Comparison of ENCODE assay signal across 26 cellular contexts in genomic region chr4:45770958-45771357, GRCh38.
DNase-seq lines count a peak whose midpoint lies in the region; ATAC-seq, FAIRE-seq and TF ChIP-seq lines count a peak whose summit lies in the region.
"Had no signal": no experiment of that assay in that cellular context is flagged by ENCODE, and none has a peak within 500 bp of the region (broad histone marks: within the 10 kb centered on the region; RNA-seq: fewer than 3 reads in every experiment).

No MANE protein-coding gene starts in this region.

- ATAC-seq in A549 (no peak), GM23338 (no peak), IMR-90 (ENCODE audit: low read depth) (no peak), PC-3 (no peak)
- ATAC-seq: CD8-positive, alpha-beta T cell; GM12878 had no signal

- H3K23ac ChIP-seq in IMR-90 (ENCODE audit: low read depth, low read length) (no peak overlapping the region), H1 (ENCODE audit: insufficient read length) (no peak overlapping the region)

- H4K8ac ChIP-seq in IMR-90 (ENCODE audit: low read depth in 2 of 2, low read length in 2 of 2), result no peak overlapping the region
- no peak overlapping the region for H4K8ac ChIP-seq in H1 (ENCODE audit: extremely low read depth, insufficient read depth, low read length)

- H3K4me3 Mint-ChIP-seq in GM23338, result no peak overlapping the region
- H3K4me3 Mint-ChIP-seq: B cell; CD4-positive, alpha-beta T cell; CD8-positive, alpha-beta T cell had no signal

- no TSS peak for BruUV-seq in IMR-90 (replicated peaks; lab: Mats Ljungman, UMichigan)
- BruUV-seq in PC-3 (replicated peaks; lab: Mats Ljungman, UMichigan), result no TSS peak

- TF ChIP-seq POLR2A in A549 (IDR thresholded peaks at IDR 0.05; ENCODE audit: low read length) (no peak), IMR-90 (IDR thresholded peaks at IDR 0.05; ENCODE audit: low read depth, low read length) (no peak), H1 (IDR thresholded peaks at IDR 0.05; ENCODE audit: control extremely low read depth in 1 of 2, low read depth in 2 of 2, low read length in 2 of 2) (no peak)

- H4K20me1 ChIP-seq in GM23338 (replicated peaks; ENCODE audit: insufficient read depth) (no peaks in the 10 kb centered on the region), IMR-90 (ENCODE audit: insufficient read depth, low read length) (no peaks in the 10 kb centered on the region), H1 (replicated peaks in 1 of 2; ENCODE audit: control insufficient read depth in 1 of 2, insufficient read depth in 2 of 2, low read length in 2 of 2) (no peaks in the 10 kb centered on the region), PC-3 (ENCODE audit: low read length) (no peaks in the 10 kb centered on the region)
- H4K20me1 ChIP-seq: BLaER1 treated with 17β-estradiol and CSF1 and Interleukin-3, amounts not matched to agents 10 nM and 100 nM had no signal

- H3K9me3 ChIP-seq in A549, result no peaks in the 10 kb centered on the region
- no peaks in the 10 kb centered on the region for H3K9me3 ChIP-seq in IMR-90 (ENCODE audit: control insufficient read depth, insufficient read depth, low read length)
- H3K9me3 ChIP-seq in H1 (ENCODE audit: insufficient read depth in 2 of 2, low read depth in 1 of 2, low read length in 1 of 2), result no peaks in the 10 kb centered on the region
- H3K9me3 ChIP-seq in PC-3 (ENCODE audit: low read length), result no peaks in the 10 kb centered on the region
- H3K9me3 ChIP-seq: BLaER1 treated with 17β-estradiol and CSF1 and Interleukin-3, amounts not matched to agents 10 nM and 100 nM; Caco-2 had no signal

- in situ Hi-C loops in IMR-90 (cut with MboI; ENCODE audit: low sequenced_read_pairs), result no loop called here

- no peak overlapping the region for H3K27ac Mint-ChIP-seq in GM23338
- H3K27ac Mint-ChIP-seq: B cell; CD4-positive, alpha-beta T cell; CD8-positive, alpha-beta T cell had no signal

- intact Hi-C loops in IMR-90 (cut with micrococcal nuclease) (no loop called here), PC-3 (cut with micrococcal nuclease) (no loop called here)

- H3K4me1 Mint-ChIP-seq in GM23338, result no peaks in the 10 kb centered on the region
- H3K4me1 Mint-ChIP-seq: B cell had no signal

- H3K4me2 ChIP-seq in A549, result no peak overlapping the region
- H3K4me2 ChIP-seq in GM23338, result 0 out of 2 replicates have a peak overlapping the region, but pooled peaks have one; percentile 20
- no peak overlapping the region for H3K4me2 ChIP-seq in IMR-90 (ENCODE audit: low read depth, low read length)
- no peak overlapping the region for H3K4me2 ChIP-seq in H1 (ENCODE audit: insufficient read depth in 1 of 2, low read depth in 2 of 2, low read length in 2 of 2)
- no peak overlapping the region for H3K4me2 ChIP-seq in PC-3 (ENCODE audit: low read length)
- H3K4me2 ChIP-seq: BLaER1 treated with 17β-estradiol and CSF1 and Interleukin-3, amounts not matched to agents 10 nM and 100 nM had no signal

- H3K9me2 ChIP-seq in GM23338 (ENCODE audit: insufficient read depth) (no peaks in the 10 kb centered on the region), PC-3 (replicated peaks; ENCODE audit: low read length) (no peaks in the 10 kb centered on the region)

- H3K36me3 ChIP-seq in GM23338 (ENCODE audit: insufficient read depth) (no peaks in the 10 kb centered on the region), IMR-90 (ENCODE audit: control insufficient read depth, insufficient read depth, low read length) (no peaks in the 10 kb centered on the region), H1 (ENCODE audit: control insufficient read depth in 2 of 4, insufficient read depth in 4 of 4, low read length in 3 of 4) (no peaks in the 10 kb centered on the region), PC-3 (ENCODE audit: low read depth, low read length) (no peaks in the 10 kb centered on the region)
- H3K36me3 ChIP-seq: BLaER1 treated with 17β-estradiol and CSF1 and Interleukin-3, amounts not matched to agents 10 nM and 100 nM had no signal

- DNase-seq in A549 (ENCODE audit: low read depth in 1 of 2, low spot score in 1 of 2) (no peak), GM23338 (ENCODE audit: low spot score) (peak; percentile 4), IMR-90 (no peak), H1 (ENCODE audit: low read depth in 1 of 2, low spot score in 2 of 2) (no peak), PC-3 (no peak), GM10248 (ENCODE audit: extremely low spot score) (no peak), ecto neural progenitor cell (ENCODE audit: low spot score) (no peak)
- no peak for DNase-seq in stimulated activated CD4-positive, alpha-beta T cell treated with anti-CD3 and anti-CD28 coated beads, Interleukin-4, amount 100 ng/mL, for 1 hour
- DNase-seq: 8988T; AML-193; Caco-2; Calu3; CD4-positive, alpha-beta T cell; CD8-positive, alpha-beta T cell; DMS79 treated with DMSO at 0.1 percent for 48 hours; GF-D8 had no signal

- H3K79me2 ChIP-seq in GM23338 (replicated peaks; ENCODE audit: insufficient read depth), result no peaks in the 10 kb centered on the region
- H3K79me2 ChIP-seq in H1 (ENCODE audit: control insufficient read depth in 1 of 2, insufficient read depth in 2 of 2, low read length in 2 of 2), result no peaks in the 10 kb centered on the region
- H3K79me2 ChIP-seq in PC-3 (ENCODE audit: low read length), result no peaks in the 10 kb centered on the region

- no peak overlapping the region for H3K4ac ChIP-seq in IMR-90 (ENCODE audit: low read depth, low read length)
- no peak overlapping the region for H3K4ac ChIP-seq in H1 (replicated peaks; ENCODE audit: insufficient read length, low read depth, low read length)

- no peak overlapping the region for H3K14ac ChIP-seq in IMR-90 (replicated peaks; ENCODE audit: low read depth, low read length)
- no peak overlapping the region for H3K14ac ChIP-seq in H1 (ENCODE audit: insufficient read length)

- H2BK20ac ChIP-seq in IMR-90 (ENCODE audit: low read depth, low read length), result no peak overlapping the region
- H2BK20ac ChIP-seq in H1 (ENCODE audit: low read length), result no peak overlapping the region

- dilution Hi-C loops in IMR-90 (cut with HindIII; ENCODE audit: low sequenced_read_pairs, unreplicated experiment), result no loop called here

- POLR2A ChIA-PET in A549 (lab: Yijun Ruan, JAX), result no interaction called here
- POLR2A ChIA-PET in IMR-90 (lab: Charles Lee; ENCODE audit: unreplicated experiment), result no interaction called here
- POLR2A ChIA-PET in H1 (lab: Charles Lee; ENCODE audit: partially characterized antibody), result no interaction called here
- POLR2A ChIA-PET in PC-3 (lab: Charles Lee; ENCODE audit: unreplicated experiment), result no interaction called here
- POLR2A ChIA-PET in GM10248 (lab: Yijun Ruan, JAX), result no interaction called here

- no peak overlapping the region for H2BK12ac ChIP-seq in H1 (ENCODE audit: low read depth, low read length)

- FAIRE-seq in A549 (lab: Jason Lieb, UNC), result no peak
- FAIRE-seq in H1 (lab: Jason Lieb, UNC), result no peak
- FAIRE-seq: A204.1, D721Med, G401.6, GM12878, GM12892, GM18507, GM19239 had no signal

- no peak overlapping the region for H4K91ac ChIP-seq in IMR-90 (ENCODE audit: insufficient read depth, low read depth, low read length)
- H4K91ac ChIP-seq in H1 (replicated peaks; ENCODE audit: insufficient read length, low read length), result no peak overlapping the region

- H3K9ac ChIP-seq in IMR-90 (ENCODE audit: low read depth, low read length), result no peak overlapping the region
- no peak overlapping the region for H3K9ac ChIP-seq in H1 (replicated peaks in 1 of 4; ENCODE audit: extremely low read depth in 1 of 4, low read depth in 3 of 4, low read length in 3 of 4)
- H3K9ac ChIP-seq in PC-3 (ENCODE audit: low read length), result no peak overlapping the region
- H3K9ac ChIP-seq: BLaER1 treated with 17β-estradiol and CSF1 and Interleukin-3, amounts not matched to agents 10 nM and 100 nM had no signal

- no peaks in the 10 kb centered on the region for H3K9me1 ChIP-seq in IMR-90 (ENCODE audit: insufficient read depth, low read length)

- H3K4me1 ChIP-seq in A549 (no peaks in the 10 kb centered on the region), GM23338 (ENCODE audit: insufficient read depth) (peaks cover 6% of the 10 kb centered on the region; the same call in 1 of the 2 replicates), IMR-90 (ENCODE audit: control insufficient read depth, insufficient read depth, low read length) (no peaks in the 10 kb centered on the region), H1 (replicated peaks in 1 of 4; ENCODE audit: control insufficient read depth in 3 of 4, insufficient read depth in 4 of 4, low read length in 3 of 4) (no peaks in the 10 kb centered on the region), PC-3 (ENCODE audit: insufficient read depth, low read length) (no peaks in the 10 kb centered on the region)
- H3K4me1 ChIP-seq: BLaER1 treated with 17β-estradiol and CSF1 and Interleukin-3, amounts not matched to agents 10 nM and 100 nM; Caco-2 had no signal

- H3K23me2 ChIP-seq in H1 (ENCODE audit: low read depth, low read length), result no peaks in the 10 kb centered on the region

- H3K27ac ChIP-seq in A549 (no peak overlapping the region), GM23338 (ENCODE audit: low read depth) (no peak overlapping the region), IMR-90 (ENCODE audit: insufficient read depth, low read length) (no peak overlapping the region), H1 (ENCODE audit: low read depth, low read length) (no peak overlapping the region), PC-3 (ENCODE audit: low read length) (no peak overlapping the region)
- H3K27ac ChIP-seq: BLaER1 treated with 17β-estradiol and CSF1 and Interleukin-3, amounts not matched to agents 10 nM and 100 nM; C4-2B had no signal

- no peak overlapping the region for H4K5ac ChIP-seq in IMR-90 (ENCODE audit: low read depth, low read length)
- H4K5ac ChIP-seq in H1 (ENCODE audit: insufficient read length, low read depth, low read length), result no peak overlapping the region

- CTCF ChIA-PET in A549 (lab: Yijun Ruan, JAX) (no interaction called here), IMR-90 (lab: Yijun Ruan, JAX) (interaction anchor here (0.6 kb wide), 1 partner anchor 437 kb away, joined by 3 read pairs; no protein-coding TSS in a partner anchor), H1 (lab: Charles Lee; ENCODE audit: partially characterized antibody) (no interaction called here), PC-3 (lab: Charles Lee) (no interaction called here), GM10248 (lab: Yijun Ruan, JAX) (no interaction called here)

- WGBS in A549 (ENCODE audit: missing lambda C conversion rate), result 6% methylated on average over 3 of the region's 3 CpGs
- no CpG with 5 or more reads among the region's 3 CpGs for WGBS in IMR-90 (ENCODE audit: extremely low coverage in 2 of 2, insufficient read length in 1 of 2), 2 experiments
- 83% methylated on average over 3 of the region's 3 CpGs; no CpG with 5 or more reads in 1 of the 2 experiments for WGBS in H1 (ENCODE audit: extremely low coverage in 1 of 2, insufficient coverage in 1 of 2, insufficient read length in 1 of 2, insufficient replicate concordance in 2 of 2, low coverage in 1 of 2, low lambda C conversion rate in 2 of 2, missing lambda C conversion rate in 1 of 2), 2 experiments

- H2AK9ac ChIP-seq in IMR-90 (replicated peaks; ENCODE audit: low read depth, low read length, poor library complexity), result no peak overlapping the region

- peaks cover 2% of the 10 kb centered on the region for H3K27me3 Mint-ChIP-seq in GM23338 (ENCODE audit: insufficient read depth, low read depth, poor library complexity)
- H3K27me3 Mint-ChIP-seq: B cell; CD4-positive, alpha-beta T cell had no signal

- H3F3A ChIP-seq in GM23338 (replicated peaks; ENCODE audit: low read depth) (no peaks in the 10 kb centered on the region), PC-3 (ENCODE audit: low read length, unreplicated experiment) (no peaks in the 10 kb centered on the region)

- H3K27me3 ChIP-seq in GM23338 (ENCODE audit: insufficient read depth), result no peaks in the 10 kb centered on the region
- H3K27me3 ChIP-seq in IMR-90 (ENCODE audit: control insufficient read depth, insufficient read depth, low read length), result no peaks in the 10 kb centered on the region
- H3K27me3 ChIP-seq in H1 (replicated peaks in 1 of 4; ENCODE audit: control insufficient read depth in 3 of 4, extremely low read depth in 1 of 4, insufficient read depth in 3 of 4, low read length in 3 of 4), result no peaks in the 10 kb centered on the region
- H3K27me3 ChIP-seq in PC-3 (ENCODE audit: low read length), result no peaks in the 10 kb centered on the region
- H3K27me3 ChIP-seq: BLaER1 treated with 17β-estradiol and CSF1 and Interleukin-3, amounts not matched to agents 10 nM and 100 nM had no signal

- H2BK5ac ChIP-seq in IMR-90 (ENCODE audit: low read depth, low read length, poor library complexity, severe bottlenecking), result no peak overlapping the region
- H2BK5ac ChIP-seq in H1 (ENCODE audit: low read depth, low read length), result no peak overlapping the region

- H2AK5ac ChIP-seq in IMR-90 (ENCODE audit: low read depth, low read length), result no peak overlapping the region
- no peak overlapping the region for H2AK5ac ChIP-seq in H1 (ENCODE audit: low read depth, low read length)

- no peak overlapping the region for H3K18ac ChIP-seq in IMR-90 (ENCODE audit: low read depth, low read length)
- no peak overlapping the region for H3K18ac ChIP-seq in H1 (ENCODE audit: extremely low read depth, low read length)

- H2AFZ ChIP-seq in GM23338, result no peak overlapping the region
- no peak overlapping the region for H2AFZ ChIP-seq in IMR-90 (replicated peaks; ENCODE audit: low read length, poor library complexity)
- H2AFZ ChIP-seq in H1 (ENCODE audit: low read length), result 0 out of 2 replicates have a peak overlapping the region, but pooled peaks have one; percentile 54
- no peak overlapping the region for H2AFZ ChIP-seq in PC-3 (ENCODE audit: low read length)

- H2BK15ac ChIP-seq in IMR-90 (ENCODE audit: low read depth, low read length), result no peak overlapping the region
- no peak overlapping the region for H2BK15ac ChIP-seq in H1 (ENCODE audit: low read length)

- H3K56ac ChIP-seq in IMR-90 (ENCODE audit: extremely low read depth, insufficient read depth, low read length), result no peak overlapping the region
- no peak overlapping the region for H3K56ac ChIP-seq in H1 (replicated peaks; ENCODE audit: insufficient read length, low read depth, low read length)

- no peak for TF ChIP-seq RAD21 in A549 (conservative IDR thresholded peaks at IDR 0.05 in 1 of 2, IDR thresholded peaks at IDR 0.05 in 1 of 2)
- no peak for TF ChIP-seq RAD21 in IMR-90 (IDR thresholded peaks at IDR 0.05; ENCODE audit: low read length)
- TF ChIP-seq RAD21 in H1 (IDR thresholded peaks at IDR 0.05 in 1 of 2, conservative IDR thresholded peaks at IDR 0.05 in 1 of 2; ENCODE audit: low read depth in 2 of 2, low read length in 2 of 2), result no peak

- TF ChIP-seq EP300 in A549 (IDR thresholded peaks at IDR 0.05), result no peak
- TF ChIP-seq EP300 in H1 (IDR thresholded peaks at IDR 0.05; ENCODE audit: borderline replicate concordance in 1 of 2, low read depth in 2 of 2, low read length in 2 of 2), result no peak

- H2BK120ac ChIP-seq in IMR-90 (ENCODE audit: low read depth, low read length), result no peak overlapping the region
- no peak overlapping the region for H2BK120ac ChIP-seq in H1 (replicated peaks; ENCODE audit: low read depth, low read length)

- peaks cover 55% of the 10 kb centered on the region for H3K9me3 Mint-ChIP-seq in GM23338
- H3K9me3 Mint-ChIP-seq: CD4-positive, alpha-beta T cell had no signal

- TF ChIP-seq CTCF in A549 (IDR thresholded peaks at IDR 0.05) (no peak), GM23338 (conservative IDR thresholded peaks at IDR 0.05; ENCODE audit: low read depth in 2 of 2) (no peak), IMR-90 (conservative IDR thresholded peaks at IDR 0.05; ENCODE audit: low read depth, low read length) (no peak), H1 (IDR thresholded peaks at IDR 0.05; ENCODE audit: control extremely low read depth in 1 of 3, insufficient read depth in 1 of 3, low read depth in 1 of 3, low read length in 3 of 3) (no peak), PC-3 (conservative IDR thresholded peaks at IDR 0.05; ENCODE audit: low read depth, low read length) (no peak), GM10248 (IDR thresholded peaks at IDR 0.05; ENCODE audit: control extremely low read depth, extremely low read depth, low read depth, missing control alignments) (no peak)

- no peaks in the 10 kb centered on the region for H3K79me1 ChIP-seq in IMR-90 (ENCODE audit: low read depth in 1 of 2, low read length in 2 of 2)
- H3K79me1 ChIP-seq in H1 (ENCODE audit: low read depth, low read length), result no peaks in the 10 kb centered on the region

- H3K4me3 ChIP-seq in A549, result no peak overlapping the region
- no peak overlapping the region for H3K4me3 ChIP-seq in GM23338
- no peak overlapping the region for H3K4me3 ChIP-seq in IMR-90 (ENCODE audit: insufficient read depth, low read depth, low read length)
- no peak overlapping the region for H3K4me3 ChIP-seq in H1 (ENCODE audit: extremely low read depth in 1 of 4, insufficient read depth in 2 of 4, low read depth in 3 of 4, low read length in 4 of 4)
- H3K4me3 ChIP-seq in PC-3 (ENCODE audit: low read length), result no peak overlapping the region
- H3K4me3 ChIP-seq: BLaER1 treated with 17β-estradiol and CSF1 and Interleukin-3, amounts not matched to agents 10 nM and 100 nM; GM12878 had no signal

- no peaks in the 10 kb centered on the region for H3K36me3 Mint-ChIP-seq in GM23338 (ENCODE audit: low read depth)
- H3K36me3 Mint-ChIP-seq: CD8-positive, alpha-beta T cell had no signal

Comparison
In these comparisons a context has a peak if more than half of its experiments do, and no peak if none do; other contexts are left out.
1. Of the 18 proteins assayed by ChIP-seq in both H1 and A549: peak only in H1: none; only in A549: none; in both: MAFK; in neither: 17.